ENCODE assay signal across 8 cellular contexts in genomic region chr22:20523118-20523983, GRCh38. TPM values are rescaled to one million over a fixed set of nuclear protein-coding genes. Genes with fewer than 3 reads are reported as not detected.
DNase-seq lines count a peak whose midpoint lies in the region; ATAC-seq, FAIRE-seq and TF ChIP-seq lines count a peak whose summit lies in the region.

No MANE protein-coding gene starts in this region.

- 88% methylated on average over 7 of the region's 7 CpGs; no CpG with 5 or more reads in 1 of the 2 experiments for WGBS in H1 (ENCODE audit: extremely low coverage in 1 of 2, insufficient coverage in 1 of 2, insufficient read length in 1 of 2, insufficient replicate concordance in 2 of 2, low coverage in 1 of 2, low lambda C conversion rate in 2 of 2, missing lambda C conversion rate in 1 of 2), 2 experiments
- 56 to 60% methylated on average over 7 of the region's 7 CpGs for WGBS in pancreas, 2 donors

- H2BK12ac ChIP-seq in H1 (ENCODE audit: low read depth, low read length) = no peak overlapping the region

- TF ChIP-seq RAD21 in H1 (IDR thresholded peaks at IDR 0.05 in 1 of 2, conservative IDR thresholded peaks at IDR 0.05 in 1 of 2; ENCODE audit: low read depth in 2 of 2, low read length in 2 of 2) = no peak

- H3K79me2 ChIP-seq in H1 (ENCODE audit: control insufficient read depth in 1 of 2, insufficient read depth in 2 of 2, low read length in 2 of 2) = peaks cover 6 to 55% of the 10 kb centered on the region in 2 experiments

- H2BK5ac ChIP-seq in H1 (ENCODE audit: low read depth, low read length) = no peak overlapping the region

- H3K27me3 ChIP-seq in H1 (replicated peaks in 1 of 4; ENCODE audit: control insufficient read depth in 3 of 4, extremely low read depth in 1 of 4, insufficient read depth in 3 of 4, low read length in 3 of 4) (no peaks in the 10 kb centered on the region), pancreas (no peaks in the 10 kb centered on the region)

- peak overlapping the region; percentile 100 for H3K27ac ChIP-seq in RWPE1
- H3K27ac ChIP-seq in H1 (ENCODE audit: low read depth, low read length) = no peak overlapping the region
- H3K27ac ChIP-seq in pancreas = no peak overlapping the region

- H3K23me2 ChIP-seq in H1 (ENCODE audit: low read depth, low read length) = no peaks in the 10 kb centered on the region

- no peak overlapping the region for H4K8ac ChIP-seq in H1 (ENCODE audit: extremely low read depth, insufficient read depth, low read length)

- H3K4me2 ChIP-seq in H1 (ENCODE audit: insufficient read depth in 1 of 2, low read depth in 2 of 2, low read length in 2 of 2) = no peak overlapping the region

- H3K56ac ChIP-seq in H1 (replicated peaks; ENCODE audit: insufficient read length, low read depth, low read length) = no peak overlapping the region

- TF ChIP-seq POLR2A in H1 (IDR thresholded peaks at IDR 0.05; ENCODE audit: control extremely low read depth in 1 of 2, low read depth in 2 of 2, low read length in 2 of 2) = no peak

- TF ChIP-seq EP300 in H1 (IDR thresholded peaks at IDR 0.05; ENCODE audit: borderline replicate concordance in 1 of 2, low read depth in 2 of 2, low read length in 2 of 2) = no peak

- intact Hi-C loops in pancreas (cut with DNase I) = no loop called here

- H3K4ac ChIP-seq in H1 (replicated peaks; ENCODE audit: insufficient read length, low read depth, low read length) = no peak overlapping the region

- H3K4me1 ChIP-seq in H1 (replicated peaks in 1 of 4; ENCODE audit: control insufficient read depth in 3 of 4, insufficient read depth in 4 of 4, low read length in 3 of 4) (peaks cover 0 to 6% (median 1%) of the 10 kb centered on the region in 4 experiments; a peak in 3 of 7 replicates), pancreas (peaks cover 0 to 10% (median 0%) of the 10 kb centered on the region in 3 donors)

- POLR2A ChIA-PET in RWPE1 (lab: Yijun Ruan, JAX; ENCODE audit: low non-redundant PET) = no interaction called here
- POLR2A ChIA-PET in H1 (lab: Charles Lee; ENCODE audit: partially characterized antibody) = interaction anchor here (0.9 to 1.3 kb wide), 2 partner anchors 9 to 16 kb away, joined by 3 to 4 read pairs; partner anchors contain the start of gene MED15

- peak; percentile 53 for DNase-seq in GM12865 (ENCODE audit: low read depth)
- no peak for DNase-seq in RWPE1 (ENCODE audit: low spot score)
- no peak for DNase-seq in H1 (ENCODE audit: low read depth in 1 of 2, low spot score in 2 of 2)
- no peak for DNase-seq in pancreas
- no peak for DNase-seq in superior temporal gyrus (ENCODE audit: extremely low spot score)
- DNase-seq in effector CD8-positive, alpha-beta T cell (lab: John Stamatoyannopoulos, UW) = no peak
- DNase-seq in NOMO-1 treated with DMSO at 0.1 percent for 48 hours (lab: John Stamatoyannopoulos, UW; ENCODE audit: unreplicated experiment) = no peak

- CTCF ChIA-PET in RWPE1 (lab: Yijun Ruan, JAX) = no interaction called here
- CTCF ChIA-PET in H1 (lab: Charles Lee; ENCODE audit: partially characterized antibody) = interaction anchor here (0.9 to 3.1 kb wide), 6 partner anchors 9 to 44 kb away, joined by 3 to 9 read pairs (median 4); no protein-coding TSS in a partner anchor

- H3K14ac ChIP-seq in H1 (ENCODE audit: insufficient read length) = no peak overlapping the region

- no peak overlapping the region for H3K9ac ChIP-seq in H1 (replicated peaks in 1 of 4; ENCODE audit: extremely low read depth in 1 of 4, low read depth in 3 of 4, low read length in 3 of 4)

- H4K91ac ChIP-seq in H1 (replicated peaks; ENCODE audit: insufficient read length, low read length) = no peak overlapping the region

- no peak overlapping the region for H2AK5ac ChIP-seq in H1 (ENCODE audit: low read depth, low read length)

- H2BK20ac ChIP-seq in H1 (ENCODE audit: low read length) = no peak overlapping the region

- ATAC-seq in pancreas = peak in 3 of 4 donors; percentile 7 to 35 (median 29)
- no peak for ATAC-seq in GM18873 (IDR thresholded peaks at IDR 0.05; ENCODE audit: low FRiP score, unreplicated experiment)

- no peak overlapping the region for H3K23ac ChIP-seq in H1 (ENCODE audit: insufficient read length)

- H3K18ac ChIP-seq in H1 (ENCODE audit: extremely low read depth, low read length) = no peak overlapping the region

- H2AFZ ChIP-seq in H1 (ENCODE audit: low read length) = no peak overlapping the region

- no peak overlapping the region for H3K4me3 ChIP-seq in GM12865 (ENCODE audit: low read depth, low read length)
- H3K4me3 ChIP-seq in H1 (ENCODE audit: extremely low read depth in 1 of 4, insufficient read depth in 2 of 4, low read depth in 3 of 4, low read length in 4 of 4) = no peak overlapping the region
- no peak overlapping the region for H3K4me3 ChIP-seq in pancreas

- H3K79me1 ChIP-seq in H1 (ENCODE audit: low read depth, low read length) = peaks cover 21% of the 10 kb centered on the region

- TF ChIP-seq CTCF in GM12865 (IDR thresholded peaks at IDR 0.05; ENCODE audit: insufficient read depth, low read depth, low read length, missing control alignments) (no peak), RWPE1 (conservative IDR thresholded peaks at IDR 0.05; ENCODE audit: low read depth) (no peak), H1 (IDR thresholded peaks at IDR 0.05; ENCODE audit: control extremely low read depth in 1 of 3, insufficient read depth in 1 of 3, low read depth in 1 of 3, low read length in 3 of 3) (no peak), pancreas (IDR thresholded peaks at IDR 0.05) (no peak)

- H3K36me3 ChIP-seq in H1 (ENCODE audit: control insufficient read depth in 2 of 4, insufficient read depth in 4 of 4, low read length in 3 of 4) (peaks cover 0 to 5% (median 3%) of the 10 kb centered on the region in 4 experiments; a peak in 5 of 8 replicates), pancreas (no peaks in the 10 kb centered on the region)

- H2BK15ac ChIP-seq in H1 (ENCODE audit: low read length) = no peak overlapping the region

- no peak for FAIRE-seq in H1 (lab: Jason Lieb, UNC)
- FAIRE-seq in pancreas (lab: Jason Lieb, UNC) = no peak

- peaks cover 0 to under 1% of the 10 kb centered on the region in 2 experiments; a peak in 1 of 4 replicates for H3K9me3 ChIP-seq in H1 (ENCODE audit: insufficient read depth in 2 of 2, low read depth in 1 of 2, low read length in 1 of 2)
- no peaks in the 10 kb centered on the region for H3K9me3 ChIP-seq in pancreas

- no peak overlapping the region for H2BK120ac ChIP-seq in H1 (replicated peaks; ENCODE audit: low read depth, low read length)

- peaks cover 13% of the 10 kb centered on the region in 2 experiments for H4K20me1 ChIP-seq in H1 (replicated peaks in 1 of 2; ENCODE audit: control insufficient read depth in 1 of 2, insufficient read depth in 2 of 2, low read length in 2 of 2)

- H4K5ac ChIP-seq in H1 (ENCODE audit: insufficient read length, low read depth, low read length) = no peak overlapping the region

TF ChIP-seq in H1, 55 proteins besides CTCF, POLR2A, EP300 and RAD21:
- TF ChIP-seq CBX8 (IDR thresholded peaks at IDR 0.05; ENCODE audit: borderline replicate concordance, low read depth, low read length) (no peak), MAX (IDR thresholded peaks at IDR 0.05) (0 out of 2 replicates have a peak, but pooled peaks have one; percentile 27), SP1 (IDR thresholded peaks at IDR 0.05; ENCODE audit: low read depth, low read length) (no peak)

RNA-seq across cellular contexts. Expression of gene MED15, which starts 15.9 kb away (rescaled TPM):
- 57.1 and 57.3 TPM in 2 replicates for total RNA-seq in H1 (2021; fragmentation: NEBNext Ultra II Directional; extraction: Animal tissue kit (Norgen Biotek cat#: 25700))
- 28.3 and 37.8 TPM in 2 replicates for polyA plus RNA-seq in H1 (2011; rRNA removed)
- polyA plus RNA-seq in H1 (2011; cell fraction: cytosol; rRNA removed) = 17.0 TPM
- 63.5 TPM for polyA plus RNA-seq in H1 (2011; cell fraction: nucleus; rRNA removed)
- polyA plus RNA-seq in H1 (2012, experiment 1 of 2) = 23.1 to 42.4 TPM (median 36.8 TPM) in 4 replicates
- polyA plus RNA-seq in H1 (2012, experiment 2 of 2) = 24.6 TPM
- polyA plus RNA-seq in H1 (2013, experiment 1 of 2) = 28.5 TPM
- 26.8 TPM for polyA plus RNA-seq in H1 (2013, experiment 2 of 2)
- polyA minus RNA-seq in H1 (2011; rRNA and poly(A)+ RNA removed) = 26.6 and 35.5 TPM in 2 replicates
- polyA minus RNA-seq in H1 (2011; cell fraction: cytosol; rRNA and poly(A)+ RNA removed) = 44.8 TPM
- polyA minus RNA-seq in H1 (2011; cell fraction: nucleus; rRNA and poly(A)+ RNA removed) = 88.9 TPM
- total RNA-seq in pancreas = 10 to 100 TPM; 27.1 to 47.9 (median 35.4) TPM
- polyA plus RNA-seq in pancreas = 10 to 100 TPM; 61.0 to 61.7 TPM

RNA-seq across cellular contexts. Expression of gene KLHL22, which starts 27.8 kb away (rescaled TPM):
- 9.3 and 9.4 TPM in 2 replicates for total RNA-seq in H1 (2021; fragmentation: NEBNext Ultra II Directional; extraction: Animal tissue kit (Norgen Biotek cat#: 25700))
- polyA plus RNA-seq in H1 (2011; rRNA removed) = 14.2 and 16.2 TPM in 2 replicates
- 12.0 TPM for polyA plus RNA-seq in H1 (2011; cell fraction: cytosol; rRNA removed)
- polyA plus RNA-seq in H1 (2011; cell fraction: nucleus; rRNA removed) = 22.0 TPM
- 6.5 to 12.8 TPM (median 11.6 TPM) in 4 replicates for polyA plus RNA-seq in H1 (2012, experiment 1 of 2)
- polyA plus RNA-seq in H1 (2012, experiment 2 of 2) = 10.4 TPM
- polyA plus RNA-seq in H1 (2013, experiment 1 of 2) = 4.6 TPM
- polyA plus RNA-seq in H1 (2013, experiment 2 of 2) = 3.1 TPM
- 16.0 and 24.6 TPM in 2 replicates for polyA minus RNA-seq in H1 (2011; rRNA and poly(A)+ RNA removed)
- 9.2 TPM for polyA minus RNA-seq in H1 (2011; cell fraction: cytosol; rRNA and poly(A)+ RNA removed)
- 13.6 TPM for polyA minus RNA-seq in H1 (2011; cell fraction: nucleus; rRNA and poly(A)+ RNA removed)
- total RNA-seq in pancreas = 10 to 100 TPM in 4 of 6 donors, 1 to 10 TPM in 2; 9.9 to 15.0 (median 12.4) TPM
- 10 to 100 TPM; 22.2 to 22.9 TPM for polyA plus RNA-seq in pancreas
